Comparison of ENCODE assay signal across 8 cellular contexts in genomic region chr20:63864545-63864977, GRCh38. TPM values are rescaled to one million over a fixed set of nuclear protein-coding genes. Genes with fewer than 3 reads are reported as not detected.
A peak's percentile ranks its signal among the peaks of the same experiment; 100 is the strongest.
DNase-seq lines count a peak whose midpoint lies in the region; ATAC-seq and TF ChIP-seq lines count a peak whose summit lies in the region.

No MANE protein-coding gene starts in this region.

- peak overlapping the region; percentile 88 to 96 (median 93) for H3K27ac ChIP-seq in Peyer's patch
- H3K27ac ChIP-seq in esophagus squamous epithelium, result peak overlapping the region; percentile 97 to 100 (median 98)

- no peak for TF ChIP-seq CTCF in GM12875 (IDR thresholded peaks at IDR 0.05; ENCODE audit: borderline replicate concordance, insufficient read depth, low read depth, low read length)
- no peak for TF ChIP-seq CTCF in Peyer's patch (IDR thresholded peaks at IDR 0.05)
- TF ChIP-seq CTCF in esophagus squamous epithelium (IDR thresholded peaks at IDR 0.05), result no peak
- no peak for TF ChIP-seq CTCF in retinal pigment epithelial cell (conservative IDR thresholded peaks at IDR 0.05; ENCODE audit: low read depth, low read length)
- TF ChIP-seq CTCF in GM10266 (IDR thresholded peaks at IDR 0.05; ENCODE audit: control insufficient read depth, insufficient read depth, low read depth, missing control alignments), result no peak

- no peaks in the 10 kb centered on the region for H3K9me3 ChIP-seq in Peyer's patch
- no peaks in the 10 kb centered on the region for H3K9me3 ChIP-seq in esophagus squamous epithelium

- ATAC-seq in HG02970 (IDR thresholded peaks at IDR 0.05; ENCODE audit: low FRiP score, unreplicated experiment), result no peak

- 0% methylated on average over 24 to 25 of the region's 25 CpGs for WGBS in esophagus squamous epithelium, 2 donors

- H3K36me3 ChIP-seq in Peyer's patch (peaks cover 0 to 31% (median 0%) of the 10 kb centered on the region in 3 donors), esophagus squamous epithelium (peaks cover 0 to 47% (median 18%) of the 10 kb centered on the region in 3 donors)

- H3K27me3 ChIP-seq in Peyer's patch (no peaks in the 10 kb centered on the region), esophagus squamous epithelium (no peaks in the 10 kb centered on the region)

- H3K4me3 ChIP-seq in GM12875 (ENCODE audit: low read depth, low read length) (peak overlapping the region; percentile 86), Peyer's patch (peak overlapping the region; percentile 71 to 89 (median 81)), esophagus squamous epithelium (peak overlapping the region; percentile 82 to 98 (median 96)), retinal pigment epithelial cell (ENCODE audit: low read length) (peak overlapping the region; percentile 89)

- peaks cover 0 to 28% (median 13%) of the 10 kb centered on the region in 4 donors for H3K4me1 ChIP-seq in Peyer's patch
- peaks cover 23 to 57% (median 32%) of the 10 kb centered on the region in 3 donors for H3K4me1 ChIP-seq in esophagus squamous epithelium

- intact Hi-C loops in esophagus squamous epithelium (cut with DNase I), result no loop called here

- TF ChIP-seq POLR2A in Peyer's patch (IDR thresholded peaks at IDR 0.05) (no peak), esophagus squamous epithelium (IDR thresholded peaks at IDR 0.05) (no peak)

- DNase-seq in Peyer's patch (no peak), esophagus squamous epithelium (lab: John Stamatoyannopoulos, UW) (no peak), retinal pigment epithelial cell (ENCODE audit: low read depth) (no peak), GM10266 (ENCODE audit: extremely low spot score) (no peak), NCI-H2107 treated with DMSO at 0.1 percent for 48 hours (lab: John Stamatoyannopoulos, UW; ENCODE audit: unreplicated experiment) (no peak), NCI-H1930 (lab: John Stamatoyannopoulos, UW) (no peak)

RNA-seq across cellular contexts. Expression of gene TPD52L2, which starts 0.5 kb away (rescaled TPM):
- total RNA-seq in Peyer's patch, result 10 to 100 TPM; 59.4 to 78.7 (median 65.1) TPM
- 100 to 1,000 TPM in 3 of 4 donors, 10 to 100 TPM in 1; 97.1 to 124 (median 116) TPM for total RNA-seq in esophagus squamous epithelium

RNA-seq across cellular contexts. Expression of gene ABHD16B, which starts 3.3 kb away (rescaled TPM):
- total RNA-seq in Peyer's patch (not detected), esophagus squamous epithelium (not detected)

RNA-seq across cellular contexts. Expression of gene DNAJC5, which starts 30.4 kb away (rescaled TPM):
- total RNA-seq in Peyer's patch (100 to 1,000 TPM in 3 of 4 donors, 10 to 100 TPM in 1; 41.3 to 137 (median 113) TPM), esophagus squamous epithelium (10 to 100 TPM; 58.7 to 89.5 (median 75.4) TPM)

RNA-seq across cellular contexts. Expression of gene ZBTB46, which starts 33.5 kb away (rescaled TPM):
- total RNA-seq in Peyer's patch, result 10 to 100 TPM in 1 of 4 donors, 1 to 10 TPM in 3; 1.9 to 33.0 (median 4.4) TPM
- 1 to 10 TPM in 3 of 4 donors, under 1 TPM in 1; 0.79 to 4.2 (median 2.0) TPM for total RNA-seq in esophagus squamous epithelium
